ENCODE assay signal across 8 cellular contexts in the genomic region with DNA sequence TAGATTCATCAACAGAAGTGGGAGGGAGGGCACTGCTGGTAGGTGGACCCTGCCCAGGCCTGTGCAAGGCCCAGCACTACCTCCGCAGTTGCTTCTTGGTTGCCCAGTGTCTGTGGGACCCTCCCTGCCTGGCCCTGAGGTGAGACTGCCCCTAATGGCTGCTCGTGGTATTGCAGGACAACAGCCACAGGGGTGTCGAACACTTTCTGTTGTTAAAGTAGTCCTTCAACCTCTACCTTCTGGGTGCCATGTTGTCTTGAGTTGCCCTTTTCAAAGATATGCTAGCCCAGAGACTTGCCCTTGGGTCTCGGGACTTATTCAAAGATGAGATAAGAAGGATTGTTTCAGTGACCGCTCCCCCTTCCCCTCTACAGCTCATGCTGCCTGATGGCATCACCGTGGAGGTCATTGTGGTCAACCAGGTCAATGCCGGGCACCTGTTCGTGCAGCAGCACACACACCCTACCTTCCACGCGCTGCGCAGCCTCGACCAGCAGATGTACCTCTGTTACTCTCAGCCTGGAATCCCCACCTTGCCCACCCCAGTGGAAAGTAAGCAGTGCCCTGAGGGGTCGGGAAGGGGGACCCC. TPM values are rescaled to one million over a fixed set of nuclear protein-coding genes. Genes with fewer than 3 reads are reported as not detected.
DNase-seq lines count a peak whose midpoint lies in the region; ATAC-seq and TF ChIP-seq lines count a peak whose summit lies in the region.

No MANE protein-coding gene starts in this region.

- no peaks in the 10 kb centered on the region for H3K27me3 ChIP-seq in BJ (ENCODE audit: control insufficient read depth, insufficient read depth, low read length)

- ATAC-seq in left lobe of liver (peak; percentile 40), GM21737 (IDR thresholded peaks at IDR 0.05; ENCODE audit: unreplicated experiment) (no peak)

- POLR2A ChIA-PET in BJ (lab: Charles Lee) = no interaction called here

- TF ChIP-seq CTCF in BJ (IDR thresholded peaks at IDR 0.05; ENCODE audit: insufficient read depth, low read depth, low read length) (peak; percentile 81), astrocyte of the spinal cord (IDR thresholded peaks at IDR 0.05; ENCODE audit: low read depth, low read length) (peak; percentile 92)

- no peak for DNase-seq in BJ (ENCODE audit: low read depth)
- DNase-seq in H4 (ENCODE audit: low spot score) = peak; percentile 35
- peak; percentile 11 for DNase-seq in T-helper 22 cell (ENCODE audit: low read depth)
- DNase-seq in astrocyte of the spinal cord (ENCODE audit: low read depth, low spot score) = no peak
- DNase-seq in left lobe of liver (ENCODE audit: low spot score) = no peak
- DNase-seq in stimulated activated CD8-positive, alpha-beta memory T cell treated with anti-CD3 and anti-CD28 coated beads, Interleukin-15, amount 100 ng/mL, for 1 hour (ENCODE audit: low read depth) = peak; percentile 58
- DNase-seq in NCI-H2171 treated with DMSO at 0.1 percent for 48 hours (lab: John Stamatoyannopoulos, UW) = no peak

- in situ Hi-C loops in astrocyte of the spinal cord (cut with HindIII; ENCODE audit: low sequenced_read_pairs) = no loop called here

- CTCF ChIA-PET in BJ (lab: Yijun Ruan, JAX) = interaction anchor here (1.6 kb wide), 1 partner anchor 9 kb away, joined by 4 read pairs; no protein-coding TSS in a partner anchor

- H3K4me3 ChIP-seq in BJ (ENCODE audit: low read depth, low read length) = no peak overlapping the region
- H3K4me3 ChIP-seq in astrocyte of the spinal cord (ENCODE audit: low read depth, low read length) = no peak overlapping the region

- H3K36me3 ChIP-seq in BJ (ENCODE audit: control insufficient read depth, insufficient read depth, low read length) = peaks cover 12% of the 10 kb centered on the region

RNA-seq across cellular contexts. Expression of gene AKAP1, which starts 29.1 kb away (rescaled TPM):
- 8.1 and 15.7 TPM in 2 replicates for polyA plus RNA-seq in BJ (2011; rRNA removed)
- 18.9 and 21.2 TPM in 2 replicates for polyA minus RNA-seq in BJ (2011; rRNA and poly(A)+ RNA removed)
- 14.3 and 19.9 TPM in 2 replicates for total RNA-seq in H4 (2014; rRNA removed; shearing (Covaris generic))
- 60.0 TPM for total RNA-seq in left lobe of liver

Comparison
In these comparisons a context has a peak if more than half of its experiments do, and no peak if none do; other contexts are left out.
1. DNase-seq: peak in H4 (single experiment), T-helper 22 cell (single experiment) and stimulated activated CD8-positive, alpha-beta memory T cell treated with anti-CD3 and anti-CD28 coated beads, Interleukin-15, amount 100 ng/mL, for 1 hour (single experiment); none in BJ (single experiment), astrocyte of the spinal cord (single experiment), left lobe of liver (single experiment) and NCI-H2171 treated with DMSO at 0.1 percent for 48 hours (single experiment).